12 cellular contexts compared by ENCODE assay signal in genomic region chr1:233114860-233115259, GRCh38.
DNase-seq lines count a peak whose midpoint lies in the region; ATAC-seq, FAIRE-seq and TF ChIP-seq lines count a peak whose summit lies in the region.
"Had no signal": no experiment of that assay in that cellular context is flagged by ENCODE, and none has a peak within 500 bp of the region (broad histone marks: within the 10 kb centered on the region; RNA-seq: fewer than 3 reads in every experiment).

No MANE protein-coding gene starts in this region.

- TF ChIP-seq CTCF in NB4 (IDR thresholded peaks at IDR 0.05; ENCODE audit: low read depth, low read length) (no peak), H1 (IDR thresholded peaks at IDR 0.05; ENCODE audit: control extremely low read depth in 1 of 3, insufficient read depth in 1 of 3, low read depth in 1 of 3, low read length in 3 of 3) (no peak), neutrophil (IDR thresholded peaks at IDR 0.05) (no peak), gastroesophageal sphincter (IDR thresholded peaks at IDR 0.05) (no peak)

- H4K8ac ChIP-seq in H1 (ENCODE audit: extremely low read depth, insufficient read depth, low read length): no peak overlapping the region

- in situ Hi-C loops in GM23248 (cut with MboI): no loop called here

- H3K9me2 ChIP-seq in GM23248 (ENCODE audit: insufficient read depth): no peaks in the 10 kb centered on the region

- no peak overlapping the region for H3K4ac ChIP-seq in H1 (replicated peaks; ENCODE audit: insufficient read length, low read depth, low read length)

- no peak overlapping the region; the same call in 1 of the 2 replicates for H2BK15ac ChIP-seq in H1 (ENCODE audit: low read length)

- peak overlapping the region; percentile 8 for H4K91ac ChIP-seq in H1 (replicated peaks; ENCODE audit: insufficient read length, low read length)

- H2BK12ac ChIP-seq in H1 (ENCODE audit: low read depth, low read length): peak overlapping the region; percentile 98

- 94 to 99% methylated on average over 5 of the region's 5 CpGs for WGBS in GM23248 (ENCODE audit: low coverage in 1 of 2, low lambda C conversion rate in 2 of 2, missing lambda C conversion rate in 2 of 2), 2 experiments
- WGBS in H1 (ENCODE audit: extremely low coverage in 1 of 2, insufficient coverage in 1 of 2, insufficient read length in 1 of 2, insufficient replicate concordance in 2 of 2, low coverage in 1 of 2, low lambda C conversion rate in 2 of 2, missing lambda C conversion rate in 1 of 2), 2 experiments: 78% methylated on average over 5 of the region's 5 CpGs; no CpG with 5 or more reads in 1 of the 2 experiments
- 58 to 67% methylated on average over 3 to 5 of the region's 5 CpGs for WGBS in gastroesophageal sphincter (ENCODE audit: low coverage in 1 of 2), 2 donors

- DNase-seq in GM23248: no peak
- DNase-seq in NB4 (ENCODE audit: low read depth): peak; percentile 48
- no peak for DNase-seq in H1 (ENCODE audit: low read depth in 1 of 2, low spot score in 2 of 2)
- no peak for DNase-seq in stimulated activated CD4-positive, alpha-beta T cell treated with anti-CD3 and anti-CD28 coated beads, Interleukin-12 subunit alpha, Interleukin-12 subunit beta, amount 100 ng/mL, for 4 hours
- DNase-seq: activated CD4-positive, CD25-positive, alpha-beta regulatory T cell treated with anti-CD3 and anti-CD28 coated beads, Interleukin-2, amount 50 U/mL, for 72 hours; activated effector memory CD4-positive, alpha-beta T cell treated with anti-CD3 and anti-CD28 coated beads, Interleukin-2, amount 50 U/mL, for 16 hours; Peyer's patch had no signal

- no peaks in the 10 kb centered on the region for H3K79me1 ChIP-seq in H1 (ENCODE audit: low read depth, low read length)

- no peaks in the 10 kb centered on the region for H4K20me1 ChIP-seq in GM23248 (ENCODE audit: insufficient read depth)
- no peaks in the 10 kb centered on the region for H4K20me1 ChIP-seq in H1 (replicated peaks in 1 of 2; ENCODE audit: control insufficient read depth in 1 of 2, insufficient read depth in 2 of 2, low read length in 2 of 2)

- TF ChIP-seq RAD21 in H1 (IDR thresholded peaks at IDR 0.05 in 1 of 2, conservative IDR thresholded peaks at IDR 0.05 in 1 of 2; ENCODE audit: low read depth in 2 of 2, low read length in 2 of 2): no peak

- no peak overlapping the region for H3K23ac ChIP-seq in H1 (ENCODE audit: insufficient read length)

- no peaks in the 10 kb centered on the region for H3K79me2 ChIP-seq in GM23248 (ENCODE audit: insufficient read depth)
- 0 out of 4 replicates have a peak, but pooled peaks cover 0 to 2% of the 10 kb centered on the region in 2 experiments for H3K79me2 ChIP-seq in H1 (ENCODE audit: control insufficient read depth in 1 of 2, insufficient read depth in 2 of 2, low read length in 2 of 2)

- no peaks in the 10 kb centered on the region for H3K27me3 ChIP-seq in GM23248 (replicated peaks; ENCODE audit: insufficient read depth)
- H3K27me3 ChIP-seq in H1 (replicated peaks in 1 of 4; ENCODE audit: control insufficient read depth in 3 of 4, extremely low read depth in 1 of 4, insufficient read depth in 3 of 4, low read length in 3 of 4): no peaks in the 10 kb centered on the region
- H3K27me3 ChIP-seq in neutrophil: no peaks in the 10 kb centered on the region
- no peaks in the 10 kb centered on the region for H3K27me3 ChIP-seq in gastroesophageal sphincter
- H3K27me3 ChIP-seq: Peyer's patch had no signal

- H3K27ac ChIP-seq in GM23248 (no peak overlapping the region), H1 (ENCODE audit: low read depth, low read length) (peak overlapping the region; percentile 64), neutrophil (peak overlapping the region; percentile 91), gastroesophageal sphincter (peak overlapping the region in 1 of 4 donors; percentile 74)

- 0 out of 2 replicates have a peak, but pooled peaks cover 4% of the 10 kb centered on the region for H3K23me2 ChIP-seq in H1 (ENCODE audit: low read depth, low read length)

- POLR2A ChIA-PET in H1 (lab: Charles Lee; ENCODE audit: partially characterized antibody): no interaction called here

- H3F3A ChIP-seq in GM23248 (ENCODE audit: insufficient read depth): peaks cover 39% of the 10 kb centered on the region

- H3K56ac ChIP-seq in H1 (replicated peaks; ENCODE audit: insufficient read length, low read depth, low read length): no peak overlapping the region

- H3K9me3 ChIP-seq in GM23248 (ENCODE audit: low read depth) (no peaks in the 10 kb centered on the region), H1 (ENCODE audit: insufficient read depth in 2 of 2, low read depth in 1 of 2, low read length in 1 of 2) (no peaks in the 10 kb centered on the region), neutrophil (no peaks in the 10 kb centered on the region), gastroesophageal sphincter (no peaks in the 10 kb centered on the region)
- H3K9me3 ChIP-seq: Peyer's patch had no signal

- H3K18ac ChIP-seq in H1 (ENCODE audit: extremely low read depth, low read length): peak overlapping the region; percentile 85

- H3K4me3 ChIP-seq in GM23248 (no peak overlapping the region), NB4 (ENCODE audit: low read depth, low read length) (no peak overlapping the region), H1 (ENCODE audit: extremely low read depth in 1 of 4, insufficient read depth in 2 of 4, low read depth in 3 of 4, low read length in 4 of 4) (no peak overlapping the region), neutrophil (ENCODE audit: low read depth in 1 of 2, low read length in 1 of 2) (no peak overlapping the region), gastroesophageal sphincter (no peak overlapping the region)
- H3K4me3 ChIP-seq: Peyer's patch had no signal

- TF ChIP-seq POLR2A in NB4 (IDR thresholded peaks at IDR 0.05; ENCODE audit: extremely low read depth, insufficient read length) (no peak), H1 (IDR thresholded peaks at IDR 0.05; ENCODE audit: control extremely low read depth in 1 of 2, low read depth in 2 of 2, low read length in 2 of 2) (no peak), gastroesophageal sphincter (IDR thresholded peaks at IDR 0.05) (no peak)

- H3K4me1 ChIP-seq in GM23248 (ENCODE audit: insufficient read depth) (peaks cover 28% of the 10 kb centered on the region), H1 (replicated peaks in 1 of 4; ENCODE audit: control insufficient read depth in 3 of 4, insufficient read depth in 4 of 4, low read length in 3 of 4) (peaks cover 8 to 28% (median 17%) of the 10 kb centered on the region in 4 experiments; a peak in 6 of 7 replicates), neutrophil (ENCODE audit: control insufficient read depth in 1 of 2, insufficient read depth in 1 of 2, low read depth in 1 of 2, low read length in 1 of 2) (peaks cover 39 to 42% of the 10 kb centered on the region in 2 experiments), gastroesophageal sphincter (peaks cover 0 to 19% (median 0%) of the 10 kb centered on the region in 3 donors)

- H2AK5ac ChIP-seq in H1 (ENCODE audit: low read depth, low read length): peak overlapping the region; percentile 91; the same call in 1 of the 2 replicates

- H2BK20ac ChIP-seq in H1 (ENCODE audit: low read length): peak overlapping the region; percentile 72; the same call in 1 of the 2 replicates

- H3K9ac ChIP-seq in GM23248 (no peak overlapping the region), H1 (replicated peaks in 1 of 4; ENCODE audit: extremely low read depth in 1 of 4, low read depth in 3 of 4, low read length in 3 of 4) (no peak overlapping the region)

- no peak overlapping the region for H3K14ac ChIP-seq in H1 (ENCODE audit: insufficient read length)

- TF ChIP-seq EP300 in H1 (IDR thresholded peaks at IDR 0.05; ENCODE audit: borderline replicate concordance in 1 of 2, low read depth in 2 of 2, low read length in 2 of 2) (no peak), gastroesophageal sphincter (IDR thresholded peaks at IDR 0.05) (no peak)

- H3K4me2 ChIP-seq in GM23248 (ENCODE audit: unreplicated experiment) (peak overlapping the region; percentile 92), H1 (ENCODE audit: insufficient read depth in 1 of 2, low read depth in 2 of 2, low read length in 2 of 2) (no peak overlapping the region; a peak in 1 of 4 replicates)

- no peaks in the 10 kb centered on the region for H3K36me3 ChIP-seq in GM23248 (ENCODE audit: low read depth)
- H3K36me3 ChIP-seq in H1 (ENCODE audit: control insufficient read depth in 2 of 4, insufficient read depth in 4 of 4, low read length in 3 of 4): peaks cover 0 to 10% (median 2%) of the 10 kb centered on the region in 4 experiments; a peak in 4 of 8 replicates
- no peaks in the 10 kb centered on the region for H3K36me3 ChIP-seq in neutrophil
- no peaks in the 10 kb centered on the region for H3K36me3 ChIP-seq in gastroesophageal sphincter
- H3K36me3 ChIP-seq: Peyer's patch had no signal

- H2AFZ ChIP-seq in GM23248 (no peak overlapping the region), H1 (ENCODE audit: low read length) (no peak overlapping the region)

- no peak overlapping the region for H4K5ac ChIP-seq in H1 (ENCODE audit: insufficient read length, low read depth, low read length)

- peak overlapping the region; percentile 98 for H2BK5ac ChIP-seq in H1 (ENCODE audit: low read depth, low read length)

- ATAC-seq in gastroesophageal sphincter: no peak
- ATAC-seq in HG02981 (IDR thresholded peaks at IDR 0.05; ENCODE audit: unreplicated experiment): no peak
- ATAC-seq: stimulated activated effector memory CD8-positive, alpha-beta T cell treated with anti-CD3 and anti-CD28 coated beads, Interleukin-12 subunit alpha, Interleukin-12 subunit beta, amount 100 ng/mL, for 72 hours had no signal

- no peak for FAIRE-seq in H1 (lab: Jason Lieb, UNC)
- FAIRE-seq: GM18507 had no signal

- CTCF ChIA-PET in H1 (lab: Charles Lee; ENCODE audit: partially characterized antibody): no interaction called here

- H2BK120ac ChIP-seq in H1 (replicated peaks; ENCODE audit: low read depth, low read length): no peak overlapping the region

TF ChIP-seq in H1, 55 proteins besides CTCF, POLR2A, EP300 and RAD21:
- TF ChIP-seq SP4 (IDR thresholded peaks at IDR 0.05; ENCODE audit: low read length): no peak
- TF ChIP-seq FOSL1 (IDR thresholded peaks at IDR 0.05; ENCODE audit: insufficient read depth, low read depth, low read length): no peak
- TF ChIP-seq ATF3 (IDR thresholded peaks at IDR 0.05; ENCODE audit: insufficient read depth, low read depth, low read length): no peak
- TF ChIP-seq SIRT6 (IDR thresholded peaks at IDR 0.05; ENCODE audit: low read length): no peak
- TF ChIP-seq MAFK (IDR thresholded peaks at IDR 0.05; ENCODE audit: low read depth, low read length): no peak
- no peak for TF ChIP-seq SIX5 (IDR thresholded peaks at IDR 0.05; ENCODE audit: low read depth, low read length)
- TF ChIP-seq RXRA (IDR thresholded peaks at IDR 0.05; ENCODE audit: insufficient read depth, low read depth, low read length): no peak
- no peak for TF ChIP-seq GTF2F1 (IDR thresholded peaks at IDR 0.05; ENCODE audit: borderline replicate concordance, low read depth, low read length)
